In genomic region chr16:77289331-77289809, GRCh38 we compare ENCODE assay signal across 17 cellular contexts.
DNase-seq lines count a peak whose midpoint lies in the region; ATAC-seq and FAIRE-seq lines count a peak whose summit lies in the region.
"Had no signal": no experiment of that assay in that cellular context is flagged by ENCODE, and none has a peak within 500 bp of the region (broad histone marks: within the 10 kb centered on the region; RNA-seq: fewer than 3 reads in every experiment).

No MANE protein-coding gene starts in this region.

- peak; percentile 24 for DNase-seq in AG08395 (ENCODE audit: low spot score)
- peak; percentile 19 for DNase-seq in HTR-8/SVneo (ENCODE audit: insufficient read length, low spot score)
- peak; percentile 75 for DNase-seq in astrocyte of the hippocampus (ENCODE audit: low read depth, low spot score)
- peak; percentile 95 for DNase-seq in kidney tubule cell (ENCODE audit: low spot score)
- no peak for DNase-seq in germinal center (ENCODE audit: low spot score)
- no peak for DNase-seq in cerebellar cortex (ENCODE audit: low spot score)
- DNase-seq: activated CD4-positive, alpha-beta T cell treated with anti-CD3 and anti-CD28 coated beads, Interleukin-2, amount 50 U/mL, for 4 hours; activated naive CD8-positive, alpha-beta T cell treated with anti-CD3 and anti-CD28 coated beads for 36 hours; AML-193; effector memory CD4-positive, alpha-beta T cell; KG1; NCI-H345; SHP77 treated with DMSO at 0.1 percent for 48 hours had no signal

- no peak for ATAC-seq in HG03196 (IDR thresholded peaks at IDR 0.05; ENCODE audit: unreplicated experiment)
- no peak for ATAC-seq in GM19351 (IDR thresholded peaks at IDR 0.05; ENCODE audit: unreplicated experiment)
- ATAC-seq: natural killer cell treated with Interleukin-12 subunit alpha and Interleukin-12 subunit beta and Interleukin-15 and Interleukin-18, amount 100 ng/mL, for 72 hours had no signal

- FAIRE-seq in HTR-8/SVneo (lab: Jason Lieb, UNC): peak; percentile 48
- FAIRE-seq: G401.6 had no signal

Comparison
In these comparisons a context has a peak if more than half of its experiments do, and no peak if none do; other contexts are left out.
1. DNase-seq: peak in AG08395 (single experiment), HTR-8/SVneo (single experiment), astrocyte of the hippocampus (single experiment) and kidney tubule cell (single experiment); none in germinal center (single experiment) and cerebellar cortex (single experiment).